1 cellular context compared by ENCODE assay signal in genomic region chr12:25250744-25251730, GRCh38.
A peak's percentile ranks its signal among the peaks of the same experiment; 100 is the strongest.
TF ChIP-seq lines count a peak whose summit lies in the region.

KRAS (minus strand) TSS chr12:25250929.

TF ChIP-seq in HEK293, 187 proteins besides CTCF, POLR2A, EP300 and RAD21 (continued from another document and continues in another):
- TF ChIP-seq TSHZ1 (tag by site-specific recombination; IDR thresholded peaks at IDR 0.05; ENCODE audit: borderline replicate concordance): no peak
- TF ChIP-seq KLF9 (tag by site-specific recombination; IDR thresholded peaks at IDR 0.05; ENCODE audit: low read depth): peak; percentile 62
- no peak for TF ChIP-seq REST (tag by site-specific recombination; IDR thresholded peaks at IDR 0.05)
- peak; percentile 99 for TF ChIP-seq KLF8 (tag by site-specific recombination; IDR thresholded peaks at IDR 0.05)
- TF ChIP-seq YY2 (tag by site-specific recombination; IDR thresholded peaks at IDR 0.05): peak; percentile 31; the same call in 1 of the 2 replicates
- TF ChIP-seq, protein P1, sequence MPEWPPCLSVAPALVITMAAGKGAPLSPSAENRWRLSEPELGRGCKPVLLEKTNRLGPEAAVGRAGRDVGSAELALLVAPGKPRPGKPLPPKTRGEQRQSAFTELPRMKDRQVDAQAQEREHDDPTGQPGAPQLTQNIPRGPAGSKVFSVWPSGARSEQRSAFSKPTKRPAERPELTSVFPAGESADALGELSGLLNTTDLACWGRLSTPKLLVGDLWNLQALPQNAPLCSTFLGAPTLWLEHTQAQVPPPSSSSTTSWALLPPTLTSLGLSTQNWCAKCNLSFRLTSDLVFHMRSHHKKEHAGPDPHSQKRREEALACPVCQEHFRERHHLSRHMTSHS (tag by site-specific recombination; IDR thresholded peaks at IDR 0.05): no peak
- peak; percentile 37; the same call in 1 of the 2 replicates for TF ChIP-seq PRDM4 (tag by site-specific recombination; IDR thresholded peaks at IDR 0.05)
- peak; percentile 68 for TF ChIP-seq KLF16 (tag by site-specific recombination; IDR thresholded peaks at IDR 0.05)
- TF ChIP-seq ZNF221 (tag by site-specific recombination; IDR thresholded peaks at IDR 0.05; ENCODE audit: borderline replicate concordance): no peak
- no peak for TF ChIP-seq ZNF132 (tag by site-specific recombination; IDR thresholded peaks at IDR 0.05; ENCODE audit: borderline replicate concordance)
- no peak for TF ChIP-seq ZNF473 (tag by site-specific recombination; IDR thresholded peaks at IDR 0.05)
- TF ChIP-seq ZNF629 (tag by site-specific recombination; IDR thresholded peaks at IDR 0.05): 0 out of 2 replicates have a peak, but pooled peaks have one; percentile 9
- TF ChIP-seq, protein P2, sequence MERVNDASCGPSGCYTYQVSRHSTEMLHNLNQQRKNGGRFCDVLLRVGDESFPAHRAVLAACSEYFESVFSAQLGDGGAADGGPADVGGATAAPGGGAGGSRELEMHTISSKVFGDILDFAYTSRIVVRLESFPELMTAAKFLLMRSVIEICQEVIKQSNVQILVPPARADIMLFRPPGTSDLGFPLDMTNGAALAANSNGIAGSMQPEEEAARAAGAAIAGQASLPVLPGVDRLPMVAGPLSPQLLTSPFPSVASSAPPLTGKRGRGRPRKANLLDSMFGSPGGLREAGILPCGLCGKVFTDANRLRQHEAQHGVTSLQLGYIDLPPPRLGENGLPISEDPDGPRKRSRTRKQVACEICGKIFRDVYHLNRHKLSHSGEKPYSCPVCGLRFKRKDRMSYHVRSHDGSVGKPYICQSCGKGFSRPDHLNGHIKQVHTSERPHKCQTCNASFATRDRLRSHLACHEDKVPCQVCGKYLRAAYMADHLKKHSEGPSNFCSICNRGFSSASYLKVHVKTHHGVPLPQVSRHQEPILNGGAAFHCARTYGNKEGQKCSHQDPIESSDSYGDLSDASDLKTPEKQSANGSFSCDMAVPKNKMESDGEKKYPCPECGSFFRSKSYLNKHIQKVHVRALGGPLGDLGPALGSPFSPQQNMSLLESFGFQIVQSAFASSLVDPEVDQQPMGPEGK (tag by site-specific recombination; IDR thresholded peaks at IDR 0.05): peak; percentile 41; the same call in 1 of the 2 replicates
- no peak for TF ChIP-seq ZNF2 (tag by site-specific recombination; IDR thresholded peaks at IDR 0.05)
- TF ChIP-seq ZNF548 (tag by site-specific recombination; IDR thresholded peaks at IDR 0.05): no peak
- TF ChIP-seq ZNF155 (tag by site-specific recombination; IDR thresholded peaks at IDR 0.05): no peak
- peak; percentile 97 for TF ChIP-seq ZFHX2 (tag by site-specific recombination; conservative IDR thresholded peaks at IDR 0.05)
- peak; percentile 74; the same call in 1 of the 2 replicates for TF ChIP-seq KLF7 (tag by site-specific recombination; IDR thresholded peaks at IDR 0.05; ENCODE audit: borderline replicate concordance)
- TF ChIP-seq ZNF610 (tag by site-specific recombination; IDR thresholded peaks at IDR 0.05; ENCODE audit: borderline replicate concordance): peak; percentile 100
- TF ChIP-seq ZBTB7A (tag by site-specific recombination; IDR thresholded peaks at IDR 0.05; ENCODE audit: low read depth): no peak
- peak; percentile 96 for TF ChIP-seq ZNF335 (tag by site-specific recombination; conservative IDR thresholded peaks at IDR 0.05)
- TF ChIP-seq ZBTB10 (tag by site-specific recombination; IDR thresholded peaks at IDR 0.05): peak; percentile 39; the same call in 1 of the 2 replicates
- no peak; the same call in 1 of the 2 replicates for TF ChIP-seq ZNF184 (tag by site-specific recombination; IDR thresholded peaks at IDR 0.05)
- TF ChIP-seq, protein P3, sequence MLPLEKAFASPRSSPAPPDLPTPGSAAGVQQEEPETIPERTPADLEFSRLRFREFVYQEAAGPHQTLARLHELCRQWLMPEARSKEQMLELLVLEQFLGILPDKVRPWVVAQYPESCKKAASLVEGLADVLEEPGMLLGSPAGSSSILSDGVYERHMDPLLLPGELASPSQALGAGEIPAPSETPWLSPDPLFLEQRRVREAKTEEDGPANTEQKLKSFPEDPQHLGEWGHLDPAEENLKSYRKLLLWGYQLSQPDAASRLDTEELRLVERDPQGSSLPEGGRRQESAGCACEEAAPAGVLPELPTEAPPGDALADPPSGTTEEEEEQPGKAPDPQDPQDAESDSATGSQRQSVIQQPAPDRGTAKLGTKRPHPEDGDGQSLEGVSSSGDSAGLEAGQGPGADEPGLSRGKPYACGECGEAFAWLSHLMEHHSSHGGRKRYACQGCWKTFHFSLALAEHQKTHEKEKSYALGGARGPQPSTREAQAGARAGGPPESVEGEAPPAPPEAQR (tag by site-specific recombination; IDR thresholded peaks at IDR 0.05): 0 out of 2 replicates have a peak, but pooled peaks have one; percentile 22
- TF ChIP-seq KLF10 (tag by site-specific recombination; IDR thresholded peaks at IDR 0.05): peak; percentile 92
- no peak for TF ChIP-seq ZNF426 (tag by site-specific recombination; IDR thresholded peaks at IDR 0.05)
- TF ChIP-seq SP7 (tag by site-specific recombination; IDR thresholded peaks at IDR 0.05): peak; percentile 76
- TF ChIP-seq, protein P4, sequence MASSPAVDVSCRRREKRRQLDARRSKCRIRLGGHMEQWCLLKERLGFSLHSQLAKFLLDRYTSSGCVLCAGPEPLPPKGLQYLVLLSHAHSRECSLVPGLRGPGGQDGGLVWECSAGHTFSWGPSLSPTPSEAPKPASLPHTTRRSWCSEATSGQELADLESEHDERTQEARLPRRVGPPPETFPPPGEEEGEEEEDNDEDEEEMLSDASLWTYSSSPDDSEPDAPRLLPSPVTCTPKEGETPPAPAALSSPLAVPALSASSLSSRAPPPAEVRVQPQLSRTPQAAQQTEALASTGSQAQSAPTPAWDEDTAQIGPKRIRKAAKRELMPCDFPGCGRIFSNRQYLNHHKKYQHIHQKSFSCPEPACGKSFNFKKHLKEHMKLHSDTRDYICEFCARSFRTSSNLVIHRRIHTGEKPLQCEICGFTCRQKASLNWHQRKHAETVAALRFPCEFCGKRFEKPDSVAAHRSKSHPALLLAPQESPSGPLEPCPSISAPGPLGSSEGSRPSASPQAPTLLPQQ (tag by site-specific recombination; IDR thresholded peaks at IDR 0.05): no peak
- TF ChIP-seq BCL11A (tag by site-specific recombination; IDR thresholded peaks at IDR 0.05; ENCODE audit: low read depth): peak; percentile 57; the same call in 1 of the 2 replicates
- no peak for TF ChIP-seq ZNF391 (tag by site-specific recombination; IDR thresholded peaks at IDR 0.05; ENCODE audit: borderline replicate concordance, low read depth)
- TF ChIP-seq, protein P5, sequence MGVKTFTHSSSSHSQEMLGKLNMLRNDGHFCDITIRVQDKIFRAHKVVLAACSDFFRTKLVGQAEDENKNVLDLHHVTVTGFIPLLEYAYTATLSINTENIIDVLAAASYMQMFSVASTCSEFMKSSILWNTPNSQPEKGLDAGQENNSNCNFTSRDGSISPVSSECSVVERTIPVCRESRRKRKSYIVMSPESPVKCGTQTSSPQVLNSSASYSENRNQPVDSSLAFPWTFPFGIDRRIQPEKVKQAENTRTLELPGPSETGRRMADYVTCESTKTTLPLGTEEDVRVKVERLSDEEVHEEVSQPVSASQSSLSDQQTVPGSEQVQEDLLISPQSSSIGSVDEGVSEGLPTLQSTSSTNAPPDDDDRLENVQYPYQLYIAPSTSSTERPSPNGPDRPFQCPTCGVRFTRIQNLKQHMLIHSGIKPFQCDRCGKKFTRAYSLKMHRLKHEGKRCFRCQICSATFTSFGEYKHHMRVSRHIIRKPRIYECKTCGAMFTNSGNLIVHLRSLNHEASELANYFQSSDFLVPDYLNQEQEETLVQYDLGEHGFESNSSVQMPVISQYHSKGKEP (tag by site-specific recombination; IDR thresholded peaks at IDR 0.05): peak; percentile 60
- TF ChIP-seq ZNF76 (tag by site-specific recombination; IDR thresholded peaks at IDR 0.05; ENCODE audit: borderline replicate concordance, low read depth): peak; percentile 48; the same call in 1 of the 2 replicates
- TF ChIP-seq KLF1 (tag by site-specific recombination; IDR thresholded peaks at IDR 0.05): peak; percentile 63
- TF ChIP-seq ZNF274 (IDR thresholded peaks at IDR 0.05; ENCODE audit: low read length): no peak
- no peak for TF ChIP-seq ZNF274 (tag by site-specific recombination; IDR thresholded peaks at IDR 0.05; ENCODE audit: borderline replicate concordance)
- TF ChIP-seq, protein P6, sequence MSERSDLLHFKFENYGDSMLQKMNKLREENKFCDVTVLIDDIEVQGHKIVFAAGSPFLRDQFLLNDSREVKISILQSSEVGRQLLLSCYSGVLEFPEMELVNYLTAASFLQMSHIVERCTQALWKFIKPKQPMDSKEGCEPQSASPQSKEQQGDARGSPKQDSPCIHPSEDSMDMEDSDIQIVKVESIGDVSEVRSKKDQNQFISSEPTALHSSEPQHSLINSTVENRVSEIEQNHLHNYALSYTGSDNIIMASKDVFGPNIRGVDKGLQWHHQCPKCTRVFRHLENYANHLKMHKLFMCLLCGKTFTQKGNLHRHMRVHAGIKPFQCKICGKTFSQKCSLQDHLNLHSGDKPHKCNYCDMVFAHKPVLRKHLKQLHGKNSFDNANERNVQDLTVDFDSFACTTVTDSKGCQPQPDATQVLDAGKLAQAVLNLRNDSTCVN (tag by site-specific recombination; optimal IDR thresholded peaks at IDR 0.05): peak; percentile 70
